1 cellular context compared by ENCODE assay signal in the genomic region with DNA sequence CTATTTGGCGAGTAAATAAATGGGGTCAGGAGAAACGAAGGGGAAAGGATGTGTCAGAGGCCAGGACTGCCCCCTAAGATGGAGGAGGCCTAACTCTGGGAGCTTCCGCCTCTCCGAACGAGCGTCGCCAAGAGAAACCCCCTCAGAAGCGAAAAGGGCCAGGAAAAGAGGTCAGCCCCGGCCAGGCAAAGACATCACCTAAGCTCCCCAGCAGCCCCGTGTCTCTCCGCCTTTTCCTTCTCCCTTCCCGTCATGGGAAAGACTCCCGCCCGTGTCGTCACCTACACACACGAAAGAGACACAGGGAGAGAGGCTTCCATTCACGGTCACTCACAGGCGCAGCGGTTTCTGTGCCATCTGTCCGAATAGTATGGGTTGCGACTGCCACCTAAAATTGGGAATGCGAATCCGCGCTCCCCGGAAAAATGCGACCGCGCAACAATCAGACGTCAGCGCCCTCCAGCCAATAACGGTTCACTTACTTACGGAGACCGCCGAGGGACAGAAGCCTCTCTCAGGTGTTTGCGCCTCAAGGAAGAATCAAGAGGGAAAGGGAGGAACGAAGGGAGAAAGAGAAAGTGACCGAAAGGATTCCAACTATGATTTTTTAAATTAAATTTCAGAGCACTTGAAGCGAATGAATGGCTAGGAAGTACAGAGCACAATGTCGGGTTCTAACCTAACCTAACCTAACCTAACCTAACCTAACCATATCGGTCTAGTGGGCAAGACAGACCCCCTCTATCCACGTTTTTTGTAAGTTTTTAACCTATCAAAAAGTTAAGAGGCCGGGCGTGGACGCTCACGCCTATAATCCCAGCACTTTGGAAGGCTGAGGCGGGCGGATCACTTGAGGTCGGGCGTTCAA.
TF ChIP-seq lines count a peak whose summit lies in the region.

CWF19L1 (minus strand) TSS at position 402 of the 868 bp plus-strand sequence; CDS start at position 357, 45 bp downstream.

TF ChIP-seq in K562, 482 proteins besides CTCF, POLR2A, EP300 and RAD21 (continued from another document and continues in another):
- TF ChIP-seq GTF2B (IDR thresholded peaks at IDR 0.05; ENCODE audit: extremely low read depth, insufficient read length) (no peak), PHB2 (IDR thresholded peaks at IDR 0.05; ENCODE audit: low read depth) (no peak), HDAC6 (IDR thresholded peaks at IDR 0.05; ENCODE audit: low read depth, low read length) (no peak), KLF13 (tag; IDR thresholded peaks at IDR 0.05; ENCODE audit: borderline replicate concordance, low read depth) (no peak), L3MBTL2 (IDR thresholded peaks at IDR 0.05) (peak; percentile 43), ZNF212 (CRISPR knock-in tag; IDR thresholded peaks at IDR 0.05) (no peak), MXI1 (IDR thresholded peaks at IDR 0.05; ENCODE audit: low read depth, low read length) (no peak), PHTF2 (CRISPR knock-in tag; IDR thresholded peaks at IDR 0.05) (no peak), RBM15 (IDR thresholded peaks at IDR 0.05; ENCODE audit: insufficient read depth, low read length) (no peak), ZNF407 (IDR thresholded peaks at IDR 0.05; ENCODE audit: low read depth) (peak; percentile 95), FOXK1 (CRISPR knock-in tag; IDR thresholded peaks at IDR 0.05; ENCODE audit: borderline replicate concordance) (no peak), TSC22D4 (tag; IDR thresholded peaks at IDR 0.05) (no peak), ZC3H11A (IDR thresholded peaks at IDR 0.05; ENCODE audit: low read depth, low read length) (no peak), RBM17 (IDR thresholded peaks at IDR 0.05; ENCODE audit: borderline replicate concordance, low read depth, low read length) (no peak), CCNT2 (IDR thresholded peaks at IDR 0.05; ENCODE audit: borderline replicate concordance, extremely low read depth, insufficient read length, low read depth, low read length) (no peak), SMARCC2 (IDR thresholded peaks at IDR 0.05; ENCODE audit: low read depth) (no peak), RCOR1 (IDR thresholded peaks at IDR 0.05; ENCODE audit: borderline replicate concordance in 1 of 2, low read depth in 2 of 2, low read length in 2 of 2) (no peak; a peak in 1 of 4 replicates), TCF7 (IDR thresholded peaks at IDR 0.05; ENCODE audit: borderline replicate concordance) (no peak), GABPB2 (CRISPR knock-in tag; conservative IDR thresholded peaks at IDR 0.05) (no peak), SIN3A (IDR thresholded peaks at IDR 0.05; ENCODE audit: borderline replicate concordance in 2 of 2, control insufficient read depth in 1 of 2, low read depth in 2 of 2, low read length in 2 of 2) (peak; percentile 84 to 93; a peak in 3 of 4 replicates), ZNF318 (IDR thresholded peaks at IDR 0.05; ENCODE audit: borderline replicate concordance in 1 of 2, low read depth in 1 of 2) (no peak), HDAC1 (IDR thresholded peaks at IDR 0.05) (peak in 1 of 2 experiments; percentile 74; a peak in 2 of 4 replicates)
- TF ChIP-seq, protein P1, sequence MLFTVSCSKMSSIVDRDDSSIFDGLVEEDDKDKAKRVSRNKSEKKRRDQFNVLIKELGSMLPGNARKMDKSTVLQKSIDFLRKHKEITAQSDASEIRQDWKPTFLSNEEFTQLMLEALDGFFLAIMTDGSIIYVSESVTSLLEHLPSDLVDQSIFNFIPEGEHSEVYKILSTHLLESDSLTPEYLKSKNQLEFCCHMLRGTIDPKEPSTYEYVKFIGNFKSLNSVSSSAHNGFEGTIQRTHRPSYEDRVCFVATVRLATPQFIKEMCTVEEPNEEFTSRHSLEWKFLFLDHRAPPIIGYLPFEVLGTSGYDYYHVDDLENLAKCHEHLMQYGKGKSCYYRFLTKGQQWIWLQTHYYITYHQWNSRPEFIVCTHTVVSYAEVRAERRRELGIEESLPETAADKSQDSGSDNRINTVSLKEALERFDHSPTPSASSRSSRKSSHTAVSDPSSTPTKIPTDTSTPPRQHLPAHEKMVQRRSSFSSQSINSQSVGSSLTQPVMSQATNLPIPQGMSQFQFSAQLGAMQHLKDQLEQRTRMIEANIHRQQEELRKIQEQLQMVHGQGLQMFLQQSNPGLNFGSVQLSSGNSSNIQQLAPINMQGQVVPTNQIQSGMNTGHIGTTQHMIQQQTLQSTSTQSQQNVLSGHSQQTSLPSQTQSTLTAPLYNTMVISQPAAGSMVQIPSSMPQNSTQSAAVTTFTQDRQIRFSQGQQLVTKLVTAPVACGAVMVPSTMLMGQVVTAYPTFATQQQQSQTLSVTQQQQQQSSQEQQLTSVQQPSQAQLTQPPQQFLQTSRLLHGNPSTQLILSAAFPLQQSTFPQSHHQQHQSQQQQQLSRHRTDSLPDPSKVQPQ (CRISPR knock-in tag; IDR thresholded peaks at IDR 0.05; ENCODE audit: borderline replicate concordance) = no peak
- TF ChIP-seq, protein P2, sequence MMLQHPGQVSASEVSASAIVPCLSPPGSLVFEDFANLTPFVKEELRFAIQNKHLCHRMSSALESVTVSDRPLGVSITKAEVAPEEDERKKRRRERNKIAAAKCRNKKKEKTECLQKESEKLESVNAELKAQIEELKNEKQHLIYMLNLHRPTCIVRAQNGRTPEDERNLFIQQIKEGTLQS (IDR thresholded peaks at IDR 0.05) = no peak
- TF ChIP-seq, protein P2 (CRISPR knock-in tag; conservative IDR thresholded peaks at IDR 0.05) = no peak
